1 cellular context compared by ENCODE assay signal in the genomic region with DNA sequence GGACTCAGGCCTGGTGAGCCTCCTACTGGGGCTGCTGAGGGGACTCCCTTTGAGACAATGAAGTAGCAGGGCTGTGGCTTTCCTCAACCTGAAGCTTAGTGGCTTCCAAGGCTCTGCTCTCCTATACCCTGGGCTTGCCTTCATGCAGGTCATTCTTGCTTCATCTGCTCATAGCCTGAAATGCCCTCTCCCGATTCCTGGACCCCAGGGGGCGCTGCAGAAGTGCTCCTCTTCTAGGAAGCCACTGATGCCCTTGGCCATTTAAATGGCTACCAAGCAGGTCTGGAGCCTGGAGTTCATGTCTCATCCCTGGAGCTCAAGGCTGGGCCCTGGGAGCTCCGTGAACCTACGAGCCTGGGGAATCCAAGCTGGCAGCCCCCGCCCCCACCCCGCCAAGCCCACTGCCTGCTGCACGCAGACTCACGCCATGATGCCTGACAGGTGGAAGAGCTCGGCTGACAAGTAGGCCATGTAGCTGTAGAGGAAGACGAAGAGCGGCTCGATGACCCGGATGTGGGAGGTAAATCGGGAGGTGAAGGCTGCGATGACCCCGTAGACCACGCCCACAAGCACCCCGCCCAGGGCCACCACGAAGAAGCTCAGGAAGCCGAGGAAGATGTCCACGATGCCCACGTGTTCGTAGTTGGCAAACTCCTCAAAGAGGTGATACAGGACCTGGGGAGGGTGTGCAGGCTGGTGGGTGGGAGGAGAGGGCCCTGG.
TF ChIP-seq lines count a peak whose summit lies in the region.

No MANE protein-coding gene starts in this region.

TF ChIP-seq in IMR-90, 13 proteins besides CTCF, POLR2A, EP300 and RAD21:
- TF ChIP-seq CHD1 (IDR thresholded peaks at IDR 0.05; ENCODE audit: low read depth, low read length) (no peak), SMC3 (IDR thresholded peaks at IDR 0.05; ENCODE audit: low read depth, low read length) (peak; percentile 23; the same call in 1 of the 2 replicates), MXI1 (IDR thresholded peaks at IDR 0.05; ENCODE audit: borderline replicate concordance, low read depth, low read length) (no peak), BHLHE40 (IDR thresholded peaks at IDR 0.05; ENCODE audit: low read depth, low read length) (no peak), CEBPB (IDR thresholded peaks at IDR 0.05; ENCODE audit: low read depth, low read length) (peak; percentile 12; the same call in 1 of the 2 replicates)
TF ChIP-seq in IMR-90: peak in this region for 2.
